In genomic region chr18:12307871-12308385, GRCh38 we compare ENCODE assay signal across 8 cellular contexts. TPM values are rescaled to one million over a fixed set of nuclear protein-coding genes. Genes with fewer than 3 reads are reported as not detected.
A peak's percentile ranks its signal among the peaks of the same experiment; 100 is the strongest.
DNase-seq lines count a peak whose midpoint lies in the region; ATAC-seq and TF ChIP-seq lines count a peak whose summit lies in the region.

Gene TUBB6 (plus strand): TSS chr18:12308241. CDS start chr18:12308293, 52 bp downstream.

- H3K9me3 Mint-ChIP-seq in CD4-positive, alpha-beta T cell, result peaks cover 3% of the 10 kb centered on the region

- peak within 1 kb of the TSS; percentile 66 for H3K4me3 Mint-ChIP-seq in CD4-positive, alpha-beta T cell

- CTCF ChIA-PET in CD4-positive, alpha-beta T cell (lab: Charles Lee), result no interaction called here
- CTCF ChIA-PET in RWPE1 (lab: Yijun Ruan, JAX), result interaction anchor here (3.9 kb wide), 1 partner anchor 36 kb away, joined by 15 read pairs; no protein-coding TSS in a partner anchor

- peaks cover 11% of the 10 kb centered on the region for H3K4me1 Mint-ChIP-seq in CD4-positive, alpha-beta T cell (ENCODE audit: low read depth)

- POLR2A ChIA-PET in CD4-positive, alpha-beta T cell (lab: Charles Lee), result no interaction called here
- POLR2A ChIA-PET in RWPE1 (lab: Yijun Ruan, JAX; ENCODE audit: low non-redundant PET), result no interaction called here

- ATAC-seq in CD4-positive, alpha-beta T cell (ENCODE audit: poor library complexity), result no peak
- ATAC-seq in GM19043 (IDR thresholded peaks at IDR 0.05; ENCODE audit: low read depth, unreplicated experiment), result peak; percentile 51
- peak; percentile 45 for ATAC-seq in HG03159 (IDR thresholded peaks at IDR 0.05; ENCODE audit: unreplicated experiment)
- ATAC-seq in stimulated activated naive CD8-positive, alpha-beta T cell treated with anti-CD3 and anti-CD28 coated beads, Interleukin-15, Interleukin-2, amounts not matched to agents 100 U/mL and 50 U/mL, for 24 hours, result peak; percentile 66

- peaks cover 41% of the 10 kb centered on the region for H3K27me3 ChIP-seq in CD4-positive, alpha-beta T cell (ENCODE audit: control insufficient read depth, insufficient read depth, low read length)

- H3K27me3 Mint-ChIP-seq in CD4-positive, alpha-beta T cell, result peaks cover 58% of the 10 kb centered on the region

- no peak within 1 kb of the TSS for H3K27ac Mint-ChIP-seq in CD4-positive, alpha-beta T cell

- peaks cover 3% of the 10 kb centered on the region for H3K36me3 Mint-ChIP-seq in CD4-positive, alpha-beta T cell (ENCODE audit: low read depth)

- H3K27ac ChIP-seq in CD4-positive, alpha-beta T cell (ENCODE audit: low read depth, low read length), result no peak within 1 kb of the TSS
- peak within 1 kb of the TSS; percentile 97 for H3K27ac ChIP-seq in RWPE1

- intact Hi-C loops in CD4-positive, alpha-beta T cell (cut with DNase I, micrococcal nuclease), result no loop called here
- intact Hi-C loops in head of caudate nucleus (cut with DNase I), result no loop called here

- DNase-seq in CD4-positive, alpha-beta T cell, result no peak
- DNase-seq in RWPE1 (ENCODE audit: low spot score) (peak; percentile 78), choroid plexus epithelial cell (ENCODE audit: low read depth) (peak; percentile 73), left kidney (ENCODE audit: low read depth, low spot score) (peak; percentile 78), head of caudate nucleus (no peak)
- peak; percentile 68 for DNase-seq in stimulated activated naive CD8-positive, alpha-beta T cell treated with anti-CD3 and anti-CD28 coated beads, Interleukin-15, Interleukin-2, amounts not matched to agents 100 U/mL and 50 U/mL, for 24 hours

- TF ChIP-seq CTCF in CD4-positive, alpha-beta T cell (IDR thresholded peaks at IDR 0.05), result no peak
- 0 out of 2 replicates have a peak, but pooled peaks have one; percentile 13 for TF ChIP-seq CTCF in RWPE1 (conservative IDR thresholded peaks at IDR 0.05; ENCODE audit: low read depth)
- no peak for TF ChIP-seq CTCF in choroid plexus epithelial cell (conservative IDR thresholded peaks at IDR 0.05; ENCODE audit: low read depth, low read length)

- H3K4me3 ChIP-seq in choroid plexus epithelial cell (ENCODE audit: low read depth, low read length), result peak within 1 kb of the TSS; percentile 81

- H3K9me3 ChIP-seq in CD4-positive, alpha-beta T cell (ENCODE audit: control insufficient read depth, low read length), result peaks cover 5% of the 10 kb centered on the region

RNA-seq across cellular contexts. Expression of gene TUBB6, which starts in this region (rescaled TPM):
- under 1 TPM; 0.88 to 0.98 TPM for total RNA-seq in CD4-positive, alpha-beta T cell

Comparison
In these comparisons a context has a peak if more than half of its experiments do, and no peak if none do; other contexts are left out.
1. DNase-seq: peak in RWPE1 (single experiment), choroid plexus epithelial cell (single experiment), left kidney (single experiment) and stimulated activated naive CD8-positive, alpha-beta T cell treated with anti-CD3 and anti-CD28 coated beads, Interleukin-15, Interleukin-2, amounts not matched to agents 100 U/mL and 50 U/mL, for 24 hours (single experiment); none in CD4-positive, alpha-beta T cell (0 of 10) and head of caudate nucleus (0 of 42).